Comparison of ENCODE assay signal across 20 cellular contexts in genomic region chr14:75640876-75641275, GRCh38. TPM values are rescaled to one million over a fixed set of nuclear protein-coding genes. Genes with fewer than 3 reads are reported as not detected.
DNase-seq lines count a peak whose midpoint lies in the region; ATAC-seq and TF ChIP-seq lines count a peak whose summit lies in the region.
"Had no signal": no experiment of that assay in that cellular context is flagged by ENCODE, and none has a peak within 500 bp of the region (broad histone marks: within the 10 kb centered on the region; RNA-seq: fewer than 3 reads in every experiment).

No MANE protein-coding gene starts in this region.

- no peak overlapping the region for H2AK5ac ChIP-seq in trophoblast cell (ENCODE audit: low read length)

- no peak for DNase-seq in activated T-cell treated with anti-CD3 and anti-CD28 coated beads, Interleukin-2, amount 50 U/mL, for 24 hours
- no peak for DNase-seq in activated T-cell treated with anti-CD3 and anti-CD28 coated beads, Interleukin-2, amount 50 U/mL, for 1 hour
- DNase-seq in LNCaP clone FGC (ENCODE audit: low read depth): peak; percentile 23
- DNase-seq in trophoblast cell: peak; percentile 73 to 90
- no peak for DNase-seq in lower lobe of right lung
- DNase-seq: Caco-2; CD4-positive, CD25-positive, alpha-beta regulatory T cell; CD8-positive, alpha-beta memory T cell; DMS79 treated with DMSO at 0.1 percent for 48 hours; HCEC 1CT; KBM-7 had no signal

- H3K4me1 Mint-ChIP-seq in activated T-cell treated with anti-CD3 and anti-CD28 coated beads, Interleukin-2, amount 50 U/mL, for 24 hours (ENCODE audit: low read depth): no peaks in the 10 kb centered on the region
- peaks cover 11% of the 10 kb centered on the region for H3K4me1 Mint-ChIP-seq in dendritic cell treated with granulocyte-macrophage colony-stimulating factor and Interleukin-4, amounts not matched to agents 40 ng/mL and 50 ng/mL, for 4 days (ENCODE audit: low read depth)
- H3K4me1 Mint-ChIP-seq: B cell; CD8-positive, alpha-beta memory T cell; IgD-negative memory B cell had no signal

- H3K9me3 Mint-ChIP-seq in activated T-cell treated with anti-CD3 and anti-CD28 coated beads, Interleukin-2, amount 50 U/mL, for 24 hours: no peaks in the 10 kb centered on the region
- no peaks in the 10 kb centered on the region for H3K9me3 Mint-ChIP-seq in dendritic cell treated with granulocyte-macrophage colony-stimulating factor and Interleukin-4, amounts not matched to agents 40 ng/mL and 50 ng/mL, for 4 days
- H3K9me3 Mint-ChIP-seq: CD4-positive, CD25-positive, alpha-beta regulatory T cell; CD8-positive, alpha-beta memory T cell; GM23338; IgD-negative memory B cell had no signal

- H3K14ac ChIP-seq in trophoblast cell (ENCODE audit: low read length): no peak overlapping the region

- no peak overlapping the region for H3K4ac ChIP-seq in trophoblast cell (ENCODE audit: low read depth, low read length)

- peak overlapping the region; percentile 59 for H4K91ac ChIP-seq in trophoblast cell (ENCODE audit: low read depth, low read length)

- no peaks in the 10 kb centered on the region for H3K27me3 ChIP-seq in trophoblast cell (ENCODE audit: insufficient read depth, low read length)
- H3K27me3 ChIP-seq in lower lobe of right lung (ENCODE audit: low read depth): no peaks in the 10 kb centered on the region
- H3K27me3 ChIP-seq: BLaER1 treated with 17β-estradiol and CSF1 and Interleukin-3, amounts not matched to agents 10 nM and 100 nM had no signal

- no peaks in the 10 kb centered on the region for H3K27me3 Mint-ChIP-seq in activated T-cell treated with anti-CD3 and anti-CD28 coated beads, Interleukin-2, amount 50 U/mL, for 24 hours
- H3K27me3 Mint-ChIP-seq in dendritic cell treated with granulocyte-macrophage colony-stimulating factor and Interleukin-4, amounts not matched to agents 40 ng/mL and 50 ng/mL, for 4 days: no peaks in the 10 kb centered on the region
- H3K27me3 Mint-ChIP-seq: B cell; CD4-positive, CD25-positive, alpha-beta regulatory T cell; CD8-positive, alpha-beta memory T cell; IgD-negative memory B cell had no signal

- no peak overlapping the region for H3K4me3 Mint-ChIP-seq in activated T-cell treated with anti-CD3 and anti-CD28 coated beads, Interleukin-2, amount 50 U/mL, for 24 hours
- H3K4me3 Mint-ChIP-seq in dendritic cell treated with granulocyte-macrophage colony-stimulating factor and Interleukin-4, amounts not matched to agents 40 ng/mL and 50 ng/mL, for 4 days: no peak overlapping the region
- H3K4me3 Mint-ChIP-seq: B cell; CD4-positive, CD25-positive, alpha-beta regulatory T cell; CD8-positive, alpha-beta memory T cell; GM23338; IgD-negative memory B cell had no signal

- H3K4me1 ChIP-seq in trophoblast cell (ENCODE audit: control insufficient read depth in 1 of 2, insufficient read depth in 2 of 2, low read length in 2 of 2): peaks cover 16 to 22% of the 10 kb centered on the region in 2 experiments
- no peaks in the 10 kb centered on the region for H3K4me1 ChIP-seq in lower lobe of right lung

- no peaks in the 10 kb centered on the region for H3K79me2 ChIP-seq in trophoblast cell (ENCODE audit: control insufficient read depth, insufficient read depth, low read length, poor library complexity)

- intact Hi-C loops in dendritic cell treated with granulocyte-macrophage colony-stimulating factor and Interleukin-4, amounts not matched to agents 40 ng/mL and 50 ng/mL, for 4 days (cut with micrococcal nuclease): no loop called here
- intact Hi-C loops in lower lobe of right lung (cut with DNase I): no loop called here

- no peak for TF ChIP-seq CTCF in LNCaP clone FGC (IDR thresholded peaks at IDR 0.05; ENCODE audit: control insufficient read depth, extremely low read depth, insufficient read depth)
- no peak for TF ChIP-seq CTCF in lower lobe of right lung (IDR thresholded peaks at IDR 0.05)

- peaks cover 7% of the 10 kb centered on the region for H3K79me1 ChIP-seq in trophoblast cell (ENCODE audit: low read length)

- H2AFZ ChIP-seq in trophoblast cell (ENCODE audit: insufficient read depth, low read length, poor library complexity): no peak overlapping the region
- H2AFZ ChIP-seq: GM23338 had no signal

- ATAC-seq in GM18498 (IDR thresholded peaks at IDR 0.05; ENCODE audit: unreplicated experiment): no peak
- ATAC-seq in GM18861 (IDR thresholded peaks at IDR 0.05; ENCODE audit: unreplicated experiment): no peak
- ATAC-seq in lower lobe of right lung: no peak
- ATAC-seq: GM12878, GM23338, HepG2 had no signal

- H3K36me3 ChIP-seq in trophoblast cell (ENCODE audit: control insufficient read depth in 1 of 2, insufficient read depth in 2 of 2, low read length in 2 of 2) (peaks cover 0 to 2% of the 10 kb centered on the region in 2 experiments), lower lobe of right lung (peaks cover 20% of the 10 kb centered on the region)

- H3K27ac Mint-ChIP-seq in activated T-cell treated with anti-CD3 and anti-CD28 coated beads, Interleukin-2, amount 50 U/mL, for 24 hours: peak overlapping the region; percentile 5
- H3K27ac Mint-ChIP-seq in dendritic cell treated with granulocyte-macrophage colony-stimulating factor and Interleukin-4, amounts not matched to agents 40 ng/mL and 50 ng/mL, for 4 days: peak overlapping the region; percentile 10
- H3K27ac Mint-ChIP-seq: B cell; CD4-positive, CD25-positive, alpha-beta regulatory T cell; CD8-positive, alpha-beta memory T cell; GM23338; IgD-negative memory B cell had no signal

- H3K4me2 ChIP-seq in trophoblast cell (ENCODE audit: low read length): no peak overlapping the region
- H3K4me2 ChIP-seq: BLaER1 treated with 17β-estradiol and CSF1 and Interleukin-3, amounts not matched to agents 10 nM and 100 nM; GM23338 had no signal

- H2BK5ac ChIP-seq in trophoblast cell (ENCODE audit: low read depth, low read length, poor library complexity): peak overlapping the region; percentile 10

- H4K8ac ChIP-seq in trophoblast cell (ENCODE audit: low read depth, low read length): peak overlapping the region; percentile 9

- no peak overlapping the region for H4K12ac ChIP-seq in trophoblast cell (ENCODE audit: low read depth, low read length)

- H3K4me3 ChIP-seq in LNCaP clone FGC (ENCODE audit: low read depth, low read length) (no peak overlapping the region), trophoblast cell (ENCODE audit: low read depth, low read length) (no peak overlapping the region), lower lobe of right lung (no peak overlapping the region)
- H3K4me3 ChIP-seq: BLaER1 treated with 17β-estradiol and CSF1 and Interleukin-3, amounts not matched to agents 10 nM and 100 nM; GM12878; GM23338 had no signal

- H3K27ac ChIP-seq in trophoblast cell (ENCODE audit: low read depth, low read length): peak overlapping the region; percentile 49
- H3K27ac ChIP-seq in lower lobe of right lung: no peak overlapping the region
- H3K27ac ChIP-seq: BLaER1 treated with 17β-estradiol and CSF1 and Interleukin-3, amounts not matched to agents 10 nM and 100 nM had no signal

- H2BK120ac ChIP-seq in trophoblast cell (ENCODE audit: insufficient read depth, low read length, poor library complexity): peak overlapping the region; percentile 26

- no peak overlapping the region for H2BK12ac ChIP-seq in trophoblast cell (ENCODE audit: low read length)

- peaks cover 15% of the 10 kb centered on the region for H3K36me3 Mint-ChIP-seq in activated T-cell treated with anti-CD3 and anti-CD28 coated beads, Interleukin-2, amount 50 U/mL, for 24 hours (ENCODE audit: low read depth)
- H3K36me3 Mint-ChIP-seq in dendritic cell treated with granulocyte-macrophage colony-stimulating factor and Interleukin-4, amounts not matched to agents 40 ng/mL and 50 ng/mL, for 4 days (ENCODE audit: low read depth): peaks cover 100% of the 10 kb centered on the region

- H3K9me3 ChIP-seq in trophoblast cell (ENCODE audit: insufficient read depth, low read depth, low read length): no peaks in the 10 kb centered on the region
- no peaks in the 10 kb centered on the region for H3K9me3 ChIP-seq in lower lobe of right lung
- H3K9me3 ChIP-seq: BLaER1 treated with 17β-estradiol and CSF1 and Interleukin-3, amounts not matched to agents 10 nM and 100 nM; Caco-2 had no signal

- H3K23ac ChIP-seq in trophoblast cell (ENCODE audit: low read length): no peak overlapping the region

- no CpG with 5 or more reads among the region's 3 CpGs for WGBS in trophoblast cell (ENCODE audit: extremely low coverage, insufficient coverage, insufficient read length)

- no peak overlapping the region for H3K9ac ChIP-seq in trophoblast cell (ENCODE audit: low read length)
- H3K9ac ChIP-seq: BLaER1 treated with 17β-estradiol and CSF1 and Interleukin-3, amounts not matched to agents 10 nM and 100 nM had no signal

- H3K18ac ChIP-seq in trophoblast cell (ENCODE audit: low read length): no peak overlapping the region

RNA-seq across cellular contexts. Expression of gene ERG28, which starts 19.8 kb away (rescaled TPM):
- 63.2 and 64.2 TPM in 2 replicates for polyA plus RNA-seq in trophoblast cell (2013)
- 30.2 TPM for total RNA-seq in lower lobe of right lung

RNA-seq across cellular contexts. Expression of gene TTLL5, which starts 20.2 kb away (rescaled TPM):
- polyA plus RNA-seq in trophoblast cell (2013): 26.0 and 27.2 TPM in 2 replicates
- 32.6 TPM for total RNA-seq in lower lobe of right lung

Comparison
In these comparisons a context has a peak if more than half of its experiments do, and no peak if none do; other contexts are left out.
1. DNase-seq: peak in LNCaP clone FGC (single experiment) and trophoblast cell (2 of 2); none in activated T-cell treated with anti-CD3 and anti-CD28 coated beads, Interleukin-2, amount 50 U/mL, for 24 hours (single experiment), activated T-cell treated with anti-CD3 and anti-CD28 coated beads, Interleukin-2, amount 50 U/mL, for 1 hour (single experiment) and lower lobe of right lung (single experiment).